ENCODE assay signal across 17 cellular contexts in genomic region chr7:50734246-50734645, GRCh38.
"Had no signal": no experiment of that assay in that cellular context is flagged by ENCODE, and none has a peak within 500 bp of the region (broad histone marks: within the 10 kb centered on the region; RNA-seq: fewer than 3 reads in every experiment).

No MANE protein-coding gene starts in this region.

- H3K27ac ChIP-seq: adrenal gland, esophagus muscularis mucosa, uterus had no signal

- ATAC-seq: activated CD8-positive, alpha-beta T cell treated with anti-CD3 and anti-CD28 coated beads, Interleukin-2, amount 10 ng/mL, durations not matched to agents 7 days and 5 days; sciatic nerve had no signal

- H3K4me3 Mint-ChIP-seq: activated CD8-positive, alpha-beta T cell treated with anti-CD3 and anti-CD28 coated beads, Interleukin-2, amount 10 ng/mL, durations not matched to agents 7 days and 5 days; activated naive CD4-positive, alpha-beta T cell treated with anti-CD3 and anti-CD28 coated beads, Interleukin-2, amount 50 U/mL, for 24 hours; neural crest cell; WTC11 had no signal

- DNase-seq: activated CD4-positive, alpha-beta T cell treated with anti-CD3 and anti-CD28 coated beads for 48 hours; activated CD8-positive, alpha-beta memory T cell treated with anti-CD3 and anti-CD28 coated beads, Interleukin-2, amount 50 U/mL, for 4 hours; activated CD8-positive, alpha-beta T cell treated with anti-CD3 and anti-CD28 coated beads, Interleukin-2, amount 10 ng/mL, durations not matched to agents 7 days and 5 days; activated effector memory CD4-positive, alpha-beta T cell treated with anti-CD3 and anti-CD28 coated beads, Interleukin-2, amount 50 U/mL, for 16 hours; activated T-cell treated with anti-CD3 and anti-CD28 coated beads, Interleukin-2, amount 50 U/mL, for 48 hours; hypothalamus; kidney; midbrain; stimulated activated CD4-positive, alpha-beta T cell treated with anti-CD3 and anti-CD28 coated beads, Interleukin-1b, Interleukin-23, amount 100 ng/mL, for 48 hours; uterus had no signal

- H3K27me3 ChIP-seq: adrenal gland, esophagus muscularis mucosa, spleen, uterus had no signal

- H3K36me3 ChIP-seq: adrenal gland, uterus had no signal

- H3K27ac Mint-ChIP-seq: activated CD8-positive, alpha-beta T cell treated with anti-CD3 and anti-CD28 coated beads, Interleukin-2, amount 10 ng/mL, durations not matched to agents 7 days and 5 days; activated naive CD4-positive, alpha-beta T cell treated with anti-CD3 and anti-CD28 coated beads, Interleukin-2, amount 50 U/mL, for 24 hours; WTC11 had no signal

- H3K4me3 ChIP-seq: adrenal gland, esophagus muscularis mucosa, spleen, uterus had no signal

- H3K9me3 ChIP-seq: adrenal gland, esophagus muscularis mucosa, spleen, uterus had no signal

- H3K27me3 Mint-ChIP-seq: activated naive CD4-positive, alpha-beta T cell treated with anti-CD3 and anti-CD28 coated beads, Interleukin-2, amount 50 U/mL, for 24 hours had no signal

- H3K36me3 Mint-ChIP-seq: activated naive CD4-positive, alpha-beta T cell treated with anti-CD3 and anti-CD28 coated beads, Interleukin-2, amount 50 U/mL, for 24 hours had no signal

- H3K9me3 Mint-ChIP-seq: neural crest cell had no signal
